In the genomic region with DNA sequence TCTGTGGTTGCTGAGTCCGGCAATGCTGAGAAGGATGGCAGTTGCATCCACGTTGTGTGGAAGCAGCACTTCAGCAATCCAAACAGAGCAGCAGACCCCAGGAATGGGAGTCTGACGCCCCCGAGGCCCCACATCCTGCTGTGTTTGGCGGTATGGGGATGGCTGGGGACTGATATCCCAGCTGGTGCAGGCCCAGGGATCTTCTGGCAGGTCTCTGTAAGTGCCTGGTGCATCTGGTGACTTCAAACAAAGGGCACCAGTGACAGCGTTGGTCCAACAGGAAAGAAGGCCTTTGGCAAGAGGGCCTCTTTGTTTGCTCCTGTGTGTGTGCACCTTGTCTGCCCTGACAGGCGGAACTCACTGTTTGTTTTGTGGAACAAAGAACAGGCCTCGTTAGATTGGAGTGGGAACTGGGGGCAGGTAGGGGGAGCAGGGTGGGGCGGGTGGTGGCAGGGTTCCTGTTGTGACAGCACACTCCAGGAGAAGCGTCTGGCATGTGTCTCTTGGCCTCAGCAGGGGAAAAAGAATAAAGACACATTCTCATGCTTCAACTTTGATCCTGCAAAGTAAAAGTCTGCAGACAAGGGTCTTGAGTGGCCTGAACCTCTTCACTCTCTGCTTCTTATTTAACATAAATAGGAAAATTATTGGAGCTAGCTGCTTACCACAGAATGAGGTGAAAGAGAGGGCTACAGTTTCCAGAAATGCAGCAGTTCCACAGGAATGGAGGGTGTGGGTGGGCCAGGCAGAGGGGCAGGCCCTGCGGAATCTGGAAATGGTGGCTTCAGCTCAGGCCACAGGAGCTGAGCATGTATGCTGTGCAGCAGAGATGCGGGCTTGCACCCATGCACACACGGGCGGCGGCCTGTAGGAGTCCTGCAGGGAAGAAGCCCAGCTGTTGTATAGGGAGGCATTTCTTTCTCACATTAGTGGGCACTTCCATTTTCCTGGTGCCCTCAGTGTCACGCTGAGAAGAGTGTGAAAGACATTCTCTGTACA, we compare ENCODE assay signal across 12 cellular contexts.
DNase-seq lines count a peak whose midpoint lies in the region; ATAC-seq and TF ChIP-seq lines count a peak whose summit lies in the region.
"Had no signal": no experiment of that assay in that cellular context is flagged by ENCODE, and none has a peak within 500 bp of the region (broad histone marks: within the 10 kb centered on the region; RNA-seq: fewer than 3 reads in every experiment).

No MANE protein-coding gene starts in this region.

- H3K4me1 Mint-ChIP-seq in Calu3 (ENCODE audit: low read depth, unreplicated experiment) = peaks cover 63% of the 10 kb centered on the region
- H3K4me1 Mint-ChIP-seq: stimulated activated naive CD8-positive, alpha-beta T cell treated with anti-CD3 and anti-CD28 coated beads, Interleukin-15, amount 100 ng/mL, for 72 hours had no signal

- peaks cover 5% of the 10 kb centered on the region for H3K36me3 Mint-ChIP-seq in Calu3 (ENCODE audit: insufficient read depth, unreplicated experiment)

- no peak overlapping the region for H3K4me3 Mint-ChIP-seq in Calu3 (ENCODE audit: low read depth, unreplicated experiment)
- H3K4me3 Mint-ChIP-seq: stimulated activated naive CD8-positive, alpha-beta T cell treated with anti-CD3 and anti-CD28 coated beads, Interleukin-15, amount 100 ng/mL, for 72 hours had no signal

- TF ChIP-seq CTCF in Calu3 (IDR thresholded peaks at IDR 0.05; ENCODE audit: unreplicated experiment) = no peak
- TF ChIP-seq CTCF in body of pancreas (IDR thresholded peaks at IDR 0.05) = no peak
- TF ChIP-seq CTCF in mucosa of descending colon (IDR thresholded peaks at IDR 0.05) = no peak
- TF ChIP-seq CTCF in spleen (IDR thresholded peaks at IDR 0.05 in 8 of 11, conservative IDR thresholded peaks at IDR 0.05 in 3 of 11) = no peak

- BruUV-seq in Calu3 (replicated peaks; lab: Mats Ljungman, UMichigan) = no TSS peak

- peak overlapping the region; percentile 37 for H3K27ac Mint-ChIP-seq in Calu3 (ENCODE audit: unreplicated experiment)
- H3K27ac Mint-ChIP-seq: stimulated activated naive CD8-positive, alpha-beta T cell treated with anti-CD3 and anti-CD28 coated beads, Interleukin-15, amount 100 ng/mL, for 72 hours had no signal

- H3K27ac ChIP-seq in body of pancreas (peak overlapping the region; percentile 77 to 85 (median 80)), spleen (no peak overlapping the region)
- H3K27ac ChIP-seq: BLaER1 had no signal

- intact Hi-C loops in Calu3 (cut with micrococcal nuclease; ENCODE audit: unreplicated experiment) = no loop called here
- intact Hi-C loops in body of pancreas (cut with DNase I) = no loop called here
- intact Hi-C loops in mucosa of descending colon (cut with DNase I, micrococcal nuclease) = no loop called here
- intact Hi-C loops in spleen (cut with DNase I; ENCODE audit: low total_unique reads) = no loop called here

- no peaks in the 10 kb centered on the region for H3K27me3 Mint-ChIP-seq in Calu3 (ENCODE audit: unreplicated experiment)
- H3K27me3 Mint-ChIP-seq: stimulated activated naive CD8-positive, alpha-beta T cell treated with anti-CD3 and anti-CD28 coated beads, Interleukin-15, amount 100 ng/mL, for 72 hours had no signal

- H3K9me3 ChIP-seq in body of pancreas = no peaks in the 10 kb centered on the region
- H3K9me3 ChIP-seq in mucosa of descending colon = no peaks in the 10 kb centered on the region
- H3K9me3 ChIP-seq in spleen = no peaks in the 10 kb centered on the region
- H3K9me3 ChIP-seq: BLaER1 had no signal

- peak; percentile 83 for ATAC-seq in body of pancreas
- peak; percentile 93 for ATAC-seq in mucosa of descending colon
- ATAC-seq: stimulated activated naive CD8-positive, alpha-beta T cell treated with anti-CD3 and anti-CD28 coated beads, Interleukin-15, amount 100 ng/mL, for 72 hours had no signal

- 52 to 63% methylated on average over 13 to 16 of the region's 16 CpGs for WGBS in body of pancreas, 2 donors
- 78 to 88% (median 85%) methylated on average over 14 to 16 of the region's 16 CpGs for WGBS in spleen, 5 donors

- H3K36me3 ChIP-seq in body of pancreas (replicated peaks in 1 of 2; ENCODE audit: insufficient read depth in 1 of 2, low read depth in 2 of 2) (no peaks in the 10 kb centered on the region), mucosa of descending colon (ENCODE audit: low read depth) (no peaks in the 10 kb centered on the region), spleen (no peaks in the 10 kb centered on the region)
- H3K36me3 ChIP-seq: BLaER1 had no signal

- CTCF ChIA-PET in Calu3 (lab: Charles Lee) = interaction anchor here (0.5 to 1.0 kb wide), 2 partner anchors 9 to 45 kb away, joined by 4 to 5 read pairs; no protein-coding TSS in a partner anchor

- H3K4me3 ChIP-seq in body of pancreas = no peak overlapping the region
- no peak overlapping the region for H3K4me3 ChIP-seq in mucosa of descending colon
- H3K4me3 ChIP-seq in spleen = no peak overlapping the region
- H3K4me3 ChIP-seq: BLaER1 had no signal

- H3K4me1 ChIP-seq in body of pancreas (peaks cover 72% of the 10 kb centered on the region), mucosa of descending colon (ENCODE audit: low read depth) (peaks cover 7% of the 10 kb centered on the region), spleen (peaks cover 0 to 6% (median 0%) of the 10 kb centered on the region in 6 donors)

- H3K27me3 ChIP-seq in body of pancreas (no peaks in the 10 kb centered on the region), spleen (replicated peaks in 1 of 7) (no peaks in the 10 kb centered on the region)
- H3K27me3 ChIP-seq: BLaER1 had no signal

- TF ChIP-seq POLR2A in body of pancreas (IDR thresholded peaks at IDR 0.05) (peak in 2 of 3 donors; percentile 11 to 29), spleen (IDR thresholded peaks at IDR 0.05) (no peak)

- H3K9me3 Mint-ChIP-seq in Calu3 (ENCODE audit: low read depth, unreplicated experiment) = no peaks in the 10 kb centered on the region
- H3K9me3 Mint-ChIP-seq: stimulated activated naive CD8-positive, alpha-beta T cell treated with anti-CD3 and anti-CD28 coated beads, Interleukin-15, amount 100 ng/mL, for 72 hours had no signal

- peak; percentile 74 for DNase-seq in Calu3
- DNase-seq in NCI-H146 treated with DMSO at 0.1 percent for 48 hours (lab: John Stamatoyannopoulos, UW; ENCODE audit: unreplicated experiment) = peak; percentile 94
- DNase-seq in body of pancreas = peak; percentile 56 to 84 (median 78)
- peak; percentile 49 to 60 (median 52) for DNase-seq in mucosa of descending colon
- DNase-seq in spleen = no peak
- no peak for DNase-seq in ecto neural progenitor cell (ENCODE audit: low spot score)
- no peak for DNase-seq in globus pallidus (ENCODE audit: low spot score)
- no peak for DNase-seq in NCI-H2227 treated with DMSO at 0.1 percent for 48 hours (lab: John Stamatoyannopoulos, UW)
- DNase-seq: erythroblast; stimulated activated CD4-positive, alpha-beta T cell treated with anti-CD3 and anti-CD28 coated beads, Interleukin-2, amount 100 ng/mL, for 24 hours; stimulated activated naive CD8-positive, alpha-beta T cell treated with anti-CD3 and anti-CD28 coated beads, Interleukin-15, amount 100 ng/mL, for 72 hours had no signal

Comparison
In these comparisons a context has a peak if more than half of its experiments do, and no peak if none do; other contexts are left out.
1. DNase-seq: peak in Calu3 (single experiment), NCI-H146 treated with DMSO at 0.1 percent for 48 hours (single experiment), body of pancreas (4 of 4) and mucosa of descending colon (3 of 3); none in spleen (single experiment), ecto neural progenitor cell (single experiment), globus pallidus (single experiment) and NCI-H2227 treated with DMSO at 0.1 percent for 48 hours (single experiment).
2. H3K27ac ChIP-seq: peak in body of pancreas (4 of 4); none in spleen (0 of 8).
3. POLR2A ChIP-seq: peak in body of pancreas (2 of 3); none in spleen (0 of 3).